In genomic region chr16:88299751-88300462, GRCh38 we compare ENCODE assay signal across 22 cellular contexts.
A peak's percentile ranks its signal among the peaks of the same experiment; 100 is the strongest.
DNase-seq lines count a peak whose midpoint lies in the region; ATAC-seq, FAIRE-seq and TF ChIP-seq lines count a peak whose summit lies in the region.
"Had no signal": no experiment of that assay in that cellular context is flagged by ENCODE, and none has a peak within 500 bp of the region (broad histone marks: within the 10 kb centered on the region; RNA-seq: fewer than 3 reads in every experiment).

No MANE protein-coding gene starts in this region.

- POLR2A ChIA-PET in RWPE1 (lab: Yijun Ruan, JAX; ENCODE audit: low non-redundant PET), result no interaction called here

- no peak for TF ChIP-seq CTCF in heart right ventricle (IDR thresholded peaks at IDR 0.05)
- TF ChIP-seq CTCF in RWPE1 (conservative IDR thresholded peaks at IDR 0.05; ENCODE audit: low read depth), result no peak
- TF ChIP-seq CTCF in keratinocyte (optimal IDR thresholded peaks at IDR 0.05 in 1 of 3, IDR thresholded peaks at IDR 0.05 in 1 of 3, conservative IDR thresholded peaks at IDR 0.05 in 1 of 3; ENCODE audit: extremely low read depth in 1 of 3, insufficient read depth in 2 of 3, low read length in 3 of 3), result no peak
- TF ChIP-seq CTCF in upper lobe of left lung (IDR thresholded peaks at IDR 0.05), result no peak

- H3K4me1 ChIP-seq in heart right ventricle (peaks cover 0 to 23% (median 8%) of the 10 kb centered on the region in 9 donors), keratinocyte (ENCODE audit: control insufficient read depth, extremely low read depth, insufficient read depth, low read length) (peaks cover 51% of the 10 kb centered on the region), skeletal muscle satellite cell (ENCODE audit: control insufficient read depth, insufficient read depth, low read length) (peaks cover 61% of the 10 kb centered on the region), upper lobe of left lung (peaks cover 3 to 9% (median 4%) of the 10 kb centered on the region in 4 donors)

- H3K9me1 ChIP-seq in keratinocyte (ENCODE audit: control insufficient read depth, extremely low read depth, insufficient read depth, low read length), result no peaks in the 10 kb centered on the region

- H3K27ac ChIP-seq in heart right ventricle, result no peak overlapping the region
- peak overlapping the region; percentile 91 for H3K27ac ChIP-seq in RWPE1
- H3K27ac ChIP-seq in keratinocyte (ENCODE audit: control insufficient read depth, insufficient read depth, low read length), result peak overlapping the region; percentile 17
- no peak overlapping the region for H3K27ac ChIP-seq in upper lobe of left lung
- H3K27ac ChIP-seq: KMS-11, SK-N-MC had no signal

- H3K27me3 ChIP-seq in heart right ventricle, result peaks cover 0 to 24% (median 17%) of the 10 kb centered on the region in 7 donors
- H3K27me3 ChIP-seq in keratinocyte (ENCODE audit: control insufficient read depth, extremely low read depth, insufficient read depth, low read length), result no peaks in the 10 kb centered on the region
- no peaks in the 10 kb centered on the region for H3K27me3 ChIP-seq in skeletal muscle satellite cell (ENCODE audit: control insufficient read depth, insufficient read depth, low read length)
- peaks cover 0 to 5% (median 0%) of the 10 kb centered on the region in 4 donors for H3K27me3 ChIP-seq in upper lobe of left lung
- H3K27me3 ChIP-seq: MG63 had no signal

- no peak for TF ChIP-seq POLR2A in upper lobe of left lung (IDR thresholded peaks at IDR 0.05)

- 84 to 86% methylated on average over 19 of the region's 19 CpGs for WGBS in heart right ventricle, 2 donors
- 88 to 92% methylated on average over 12 to 19 of the region's 19 CpGs for whole genome bisulfite sequencing in upper lobe of left lung, 2 donors

- H3K4me2 ChIP-seq in keratinocyte (ENCODE audit: control insufficient read depth, extremely low read depth, insufficient read depth, low read depth, low read length) (peak overlapping the region; percentile 29), skeletal muscle satellite cell (ENCODE audit: low read length) (no peak overlapping the region)
- H3K4me2 ChIP-seq: KMS-11 had no signal

- no peak for ATAC-seq in Right ventricle myocardium superior (ENCODE audit: poor library complexity)
- ATAC-seq in heart right ventricle, result no peak
- no peak for ATAC-seq in upper lobe of left lung (ENCODE audit: low FRiP score in 2 of 2)
- no peak for ATAC-seq in HG02884 (IDR thresholded peaks at IDR 0.05; ENCODE audit: unreplicated experiment)

- no peak overlapping the region for H3K4me3 ChIP-seq in heart right ventricle
- no peak overlapping the region for H3K4me3 ChIP-seq in keratinocyte (ENCODE audit: control insufficient read depth in 2 of 3, extremely low read depth in 1 of 3, insufficient read depth in 2 of 3, low read depth in 1 of 3, low read length in 3 of 3)
- no peak overlapping the region for H3K4me3 ChIP-seq in skeletal muscle satellite cell (ENCODE audit: low read length)
- H3K4me3 ChIP-seq in upper lobe of left lung, result no peak overlapping the region
- H3K4me3 ChIP-seq: MG63, SK-N-MC had no signal

- H3K36me3 ChIP-seq in heart right ventricle (no peaks in the 10 kb centered on the region), keratinocyte (ENCODE audit: control insufficient read depth in 2 of 2, extremely low read depth in 1 of 2, insufficient read depth in 2 of 2, low read length in 2 of 2) (no peaks in the 10 kb centered on the region), skeletal muscle satellite cell (ENCODE audit: insufficient read depth, low read length) (no peaks in the 10 kb centered on the region), upper lobe of left lung (no peaks in the 10 kb centered on the region)
- H3K36me3 ChIP-seq: MG63 had no signal

- H4K20me1 ChIP-seq in keratinocyte (ENCODE audit: control insufficient read depth, extremely low read depth, insufficient read depth, low read length), result no peaks in the 10 kb centered on the region

- no peak for TF ChIP-seq EP300 in upper lobe of left lung (IDR thresholded peaks at IDR 0.05)

- intact Hi-C loops in Right ventricle myocardium superior (cut with DNase I) (no loop called here), heart right ventricle (cut with DNase I) (no loop called here)

- DNase-seq in Right ventricle myocardium superior (peak; percentile 29), heart right ventricle (no peak), RWPE1 (ENCODE audit: low spot score) (no peak), keratinocyte (ENCODE audit: low read depth, low spot score) (no peak), upper lobe of left lung (no peak), NCI-H446 (lab: John Stamatoyannopoulos, UW) (no peak)
- DNase-seq: AML-193; CD4-positive, alpha-beta memory T cell; NCI-H1092 treated with DMSO at 0.1 percent for 48 hours; NCI-H1694; NCI-H2107; NCI-H226; NCI-H69; NK-92 treated with Interleukin-12 subunit alpha and Interleukin-12 subunit beta, amount 100 ng/mL, for 24 hours; OCI-M1; RPMI8226 had no signal

- no peak overlapping the region for H2AFZ ChIP-seq in keratinocyte (ENCODE audit: control insufficient read depth, low read length)

- CTCF ChIA-PET in RWPE1 (lab: Yijun Ruan, JAX), result no interaction called here

- FAIRE-seq in keratinocyte (lab: Jason Lieb, UNC), result peak; percentile 13
- FAIRE-seq: D721Med had no signal

- H3K9ac ChIP-seq in keratinocyte (ENCODE audit: control insufficient read depth, extremely low read depth, insufficient read depth, low read length), result no peak overlapping the region
- H3K9ac ChIP-seq in skeletal muscle satellite cell (ENCODE audit: low read depth, low read length), result peak overlapping the region; percentile 60
- H3K9ac ChIP-seq: KMS-11 had no signal

- dilution Hi-C loops in keratinocyte (cut with MboI; ENCODE audit: extremely low pct_ligation_motif_present, low sequenced_read_pairs), result no loop called here

- H3K9me3 ChIP-seq in heart right ventricle (peaks cover 0 to 14% (median 0%) of the 10 kb centered on the region in 11 donors), keratinocyte (ENCODE audit: control insufficient read depth, low read depth, low read length) (no peaks in the 10 kb centered on the region), skeletal muscle satellite cell (replicated peaks; ENCODE audit: low read length) (no peaks in the 10 kb centered on the region), upper lobe of left lung (no peaks in the 10 kb centered on the region)
- H3K9me3 ChIP-seq: MG63 had no signal

- no peaks in the 10 kb centered on the region for H3K79me2 ChIP-seq in keratinocyte (ENCODE audit: control insufficient read depth, insufficient read depth, low read length)

Comparison
In these comparisons a context has a peak if more than half of its experiments do, and no peak if none do; other contexts are left out.
1. H3K27ac ChIP-seq: peak in RWPE1 (single experiment) and keratinocyte (single experiment); none in heart right ventricle (0 of 10) and upper lobe of left lung (0 of 4).